Comparison of ENCODE assay signal across 8 cellular contexts in genomic region chr10:15370212-15370740, GRCh38. TPM values are rescaled to one million over a fixed set of nuclear protein-coding genes. Genes with fewer than 3 reads are reported as not detected.
A peak's percentile ranks its signal among the peaks of the same experiment; 100 is the strongest.
DNase-seq lines count a peak whose midpoint lies in the region; ATAC-seq and TF ChIP-seq lines count a peak whose summit lies in the region.

No MANE protein-coding gene starts in this region.

- H3K4me3 ChIP-seq in mucosa of descending colon (peak overlapping the region; percentile 63), tibial artery (peak overlapping the region; percentile 63 to 83)

- no peaks in the 10 kb centered on the region for H3K27me3 ChIP-seq in tibial artery

- H3K27ac Mint-ChIP-seq in effector memory CD8-positive, alpha-beta T cell: peak overlapping the region; percentile 29 to 31

- peak; percentile 21 for DNase-seq in Ammon's horn (ENCODE audit: low spot score)
- DNase-seq in HCEC 1CT: peak; percentile 34
- peak in 1 of 3 experiments; percentile 2 for DNase-seq in effector memory CD8-positive, alpha-beta T cell
- DNase-seq in mucosa of descending colon: peak in 2 of 3 donors; percentile 32 to 63
- no peak for DNase-seq in tibial artery
- DNase-seq in LoVo (ENCODE audit: low spot score): no peak
- no peak for DNase-seq in H4 (ENCODE audit: low spot score)

- peaks cover 50 to 62% of the 10 kb centered on the region in 2 donors for H3K27me3 Mint-ChIP-seq in effector memory CD8-positive, alpha-beta T cell

- no peaks in the 10 kb centered on the region for H3K9me3 ChIP-seq in mucosa of descending colon
- no peaks in the 10 kb centered on the region for H3K9me3 ChIP-seq in tibial artery

- no peaks in the 10 kb centered on the region for H3K9me3 Mint-ChIP-seq in effector memory CD8-positive, alpha-beta T cell

- H3K36me3 Mint-ChIP-seq in effector memory CD8-positive, alpha-beta T cell (ENCODE audit: insufficient read depth): no peaks in the 10 kb centered on the region

- intact Hi-C loops in mucosa of descending colon (cut with DNase I, micrococcal nuclease): loop anchor here in 1 of 2 donors (10.0 kb wide), 1 partner anchor 155 kb away; no protein-coding TSS in a partner anchor
- intact Hi-C loops in tibial artery (cut with DNase I; ENCODE audit: low total_unique reads): loop anchor here (10.0 kb wide), 1 partner anchor 155 kb away; no protein-coding TSS in a partner anchor

- H3K4me3 Mint-ChIP-seq in effector memory CD8-positive, alpha-beta T cell: peak overlapping the region; percentile 74 to 79

- H3K27ac ChIP-seq in VCaP: peak overlapping the region; percentile 80; the same call in 1 of the 2 replicates
- H3K27ac ChIP-seq in tibial artery: peak overlapping the region; percentile 46 to 65

- peaks cover 0 to 6% of the 10 kb centered on the region in 2 donors for H3K4me1 Mint-ChIP-seq in effector memory CD8-positive, alpha-beta T cell (ENCODE audit: low read depth in 2 of 2)

- H3K36me3 ChIP-seq in mucosa of descending colon (ENCODE audit: low read depth) (no peaks in the 10 kb centered on the region), tibial artery (no peaks in the 10 kb centered on the region)

- no peak for TF ChIP-seq CTCF in VCaP (conservative IDR thresholded peaks at IDR 0.05)
- TF ChIP-seq CTCF in mucosa of descending colon (IDR thresholded peaks at IDR 0.05): no peak
- TF ChIP-seq CTCF in tibial artery (IDR thresholded peaks at IDR 0.05): no peak

- H3K4me1 ChIP-seq in mucosa of descending colon (ENCODE audit: low read depth) (peaks cover 8% of the 10 kb centered on the region), tibial artery (peaks cover 0 to 17% (median 9%) of the 10 kb centered on the region in 4 donors)

- peak; percentile 36 for ATAC-seq in effector memory CD8-positive, alpha-beta T cell (replicated peaks)
- peak; percentile 52 for ATAC-seq in mucosa of descending colon

RNA-seq across cellular contexts. Expression of gene FAM171A1, which starts 0.8 kb away (rescaled TPM):
- total RNA-seq in mucosa of descending colon: 10 to 100 TPM; 33.7 to 60.7 (median 50.4) TPM
- 12.1 and 14.8 TPM in 2 replicates for total RNA-seq in H4 (2014; rRNA removed; shearing (Covaris generic))

Comparison
In these comparisons a context has a peak if more than half of its experiments do, and no peak if none do; other contexts are left out.
1. DNase-seq: peak in Ammon's horn (single experiment), HCEC 1CT (single experiment) and mucosa of descending colon (2 of 3); none in tibial artery (0 of 2), LoVo (single experiment) and H4 (single experiment).